ENCODE assay signal across 29 cellular contexts in genomic region chr14:63952053-63952932, GRCh38.
A peak's percentile ranks its signal among the peaks of the same experiment; 100 is the strongest.
DNase-seq lines count a peak whose midpoint lies in the region; ATAC-seq, FAIRE-seq and TF ChIP-seq lines count a peak whose summit lies in the region.
"Had no signal": no experiment of that assay in that cellular context is flagged by ENCODE, and none has a peak within 500 bp of the region (broad histone marks: within the 10 kb centered on the region; RNA-seq: fewer than 3 reads in every experiment).

No MANE protein-coding gene starts in this region.

- TF ChIP-seq RAD21 in H1 (IDR thresholded peaks at IDR 0.05 in 1 of 2, conservative IDR thresholded peaks at IDR 0.05 in 1 of 2; ENCODE audit: low read depth in 2 of 2, low read length in 2 of 2): no peak

- no peaks in the 10 kb centered on the region for H3K9me3 ChIP-seq in H1 (ENCODE audit: insufficient read depth in 2 of 2, low read depth in 1 of 2, low read length in 1 of 2)
- no peaks in the 10 kb centered on the region for H3K9me3 ChIP-seq in spleen
- H3K9me3 ChIP-seq: SJSA1, stomach had no signal

- H3K4me3 Mint-ChIP-seq in activated T-cell treated with anti-CD3 and anti-CD28 coated beads, Interleukin-2, amount 50 U/mL, for 72 hours: no peak overlapping the region
- H3K4me3 Mint-ChIP-seq in activated T-cell treated with anti-CD3 and anti-CD28 coated beads, Interleukin-2, amount 50 U/mL, for 24 hours: no peak overlapping the region
- H3K4me3 Mint-ChIP-seq: activated naive CD4-positive, alpha-beta T cell treated with anti-CD3 and anti-CD28 coated beads for 36 hours; B cell; H9 had no signal

- H3K4me1 ChIP-seq in H1 (replicated peaks in 1 of 4; ENCODE audit: control insufficient read depth in 3 of 4, insufficient read depth in 4 of 4, low read length in 3 of 4): peaks cover 0 to 12% (median 0%) of the 10 kb centered on the region in 4 experiments; a peak in 4 of 7 replicates
- peaks cover 0 to 23% (median 8%) of the 10 kb centered on the region in 6 donors for H3K4me1 ChIP-seq in spleen
- H3K4me1 ChIP-seq: parathyroid adenoma, SJSA1, stomach had no signal

- H3K4me1 Mint-ChIP-seq in activated T-cell treated with anti-CD3 and anti-CD28 coated beads, Interleukin-2, amount 50 U/mL, for 72 hours (ENCODE audit: low read depth): no peaks in the 10 kb centered on the region
- peaks cover 4% of the 10 kb centered on the region for H3K4me1 Mint-ChIP-seq in activated T-cell treated with anti-CD3 and anti-CD28 coated beads, Interleukin-2, amount 50 U/mL, for 24 hours (ENCODE audit: low read depth)
- H3K4me1 Mint-ChIP-seq: B cell had no signal

- no peak overlapping the region for H2AFZ ChIP-seq in H1 (ENCODE audit: low read length)
- H2AFZ ChIP-seq: parathyroid adenoma had no signal

- no peak overlapping the region for H4K5ac ChIP-seq in H1 (ENCODE audit: insufficient read length, low read depth, low read length)

- TF ChIP-seq POLR2A in H1 (IDR thresholded peaks at IDR 0.05; ENCODE audit: control extremely low read depth in 1 of 2, low read depth in 2 of 2, low read length in 2 of 2): no peak
- no peak for TF ChIP-seq POLR2A in spleen (IDR thresholded peaks at IDR 0.05)

- H3K27me3 Mint-ChIP-seq in activated T-cell treated with anti-CD3 and anti-CD28 coated beads, Interleukin-2, amount 50 U/mL, for 72 hours (ENCODE audit: low read depth): no peaks in the 10 kb centered on the region
- no peaks in the 10 kb centered on the region for H3K27me3 Mint-ChIP-seq in activated T-cell treated with anti-CD3 and anti-CD28 coated beads, Interleukin-2, amount 50 U/mL, for 24 hours
- H3K27me3 Mint-ChIP-seq: B cell had no signal

- H3K4me3 ChIP-seq in H1 (ENCODE audit: extremely low read depth in 1 of 4, insufficient read depth in 2 of 4, low read depth in 3 of 4, low read length in 4 of 4): no peak overlapping the region
- no peak overlapping the region for H3K4me3 ChIP-seq in spleen
- H3K4me3 ChIP-seq: GM12878, SJSA1, stomach had no signal

- peaks cover 0 to 1% of the 10 kb centered on the region in 2 experiments for H4K20me1 ChIP-seq in H1 (replicated peaks in 1 of 2; ENCODE audit: control insufficient read depth in 1 of 2, insufficient read depth in 2 of 2, low read length in 2 of 2)

- POLR2A ChIA-PET in H1 (lab: Charles Lee; ENCODE audit: partially characterized antibody): no interaction called here

- H4K8ac ChIP-seq in H1 (ENCODE audit: extremely low read depth, insufficient read depth, low read length): no peak overlapping the region

- no peak for DNase-seq in activated T-cell treated with anti-CD3 and anti-CD28 coated beads, Interleukin-2, amount 50 U/mL, for 72 hours
- no peak for DNase-seq in activated T-cell treated with anti-CD3 and anti-CD28 coated beads, Interleukin-2, amount 50 U/mL, for 24 hours
- DNase-seq in HTR-8/SVneo (ENCODE audit: insufficient read length, low spot score) (no peak), H1 (ENCODE audit: low read depth in 1 of 2, low spot score in 2 of 2) (no peak), spleen (no peak), NCI-H748 treated with DMSO at 0.1 percent for 48 hours (lab: John Stamatoyannopoulos, UW) (no peak), germinal center (ENCODE audit: low spot score) (no peak)
- DNase-seq in activated CD4-positive, alpha-beta T cell treated with anti-CD3 and anti-CD28 coated beads for 4 hours: no peak
- DNase-seq: activated CD4-positive, alpha-beta T cell treated with anti-CD3 and anti-CD28 coated beads for 1 hour; activated CD8-positive, alpha-beta memory T cell treated with anti-CD3 and anti-CD28 coated beads for 24 hours; activated naive CD4-positive, alpha-beta T cell treated with anti-CD3 and anti-CD28 coated beads for 36 hours; activated T-cell treated with anti-CD3 and anti-CD28 coated beads, Interleukin-2, amount 50 U/mL, for 1 hour; anterior cingulate cortex; central memory CD4-positive, alpha-beta T cell; H9; Kasumi-1; NCI-H1694 treated with DMSO at 0.1 percent for 48 hours; NCI-H2171; NCI-H510A treated with DMSO at 0.1 percent for 48 hours; stomach; T-helper 1 cell; trophoblast cell had no signal

- peak overlapping the region; percentile 11 for H3K27ac Mint-ChIP-seq in activated T-cell treated with anti-CD3 and anti-CD28 coated beads, Interleukin-2, amount 50 U/mL, for 72 hours
- H3K27ac Mint-ChIP-seq in activated T-cell treated with anti-CD3 and anti-CD28 coated beads, Interleukin-2, amount 50 U/mL, for 24 hours: no peak overlapping the region
- H3K27ac Mint-ChIP-seq: activated naive CD4-positive, alpha-beta T cell treated with anti-CD3 and anti-CD28 coated beads for 36 hours; B cell had no signal

- no peak overlapping the region for H3K14ac ChIP-seq in H1 (ENCODE audit: insufficient read length)

- no peaks in the 10 kb centered on the region for H3K79me2 ChIP-seq in H1 (ENCODE audit: control insufficient read depth in 1 of 2, insufficient read depth in 2 of 2, low read length in 2 of 2)
- H3K79me2 ChIP-seq: parathyroid adenoma had no signal

- no peak overlapping the region for H2AK5ac ChIP-seq in H1 (ENCODE audit: low read depth, low read length)

- FAIRE-seq in HTR-8/SVneo (lab: Jason Lieb, UNC): peak; percentile 95
- FAIRE-seq in H1 (lab: Jason Lieb, UNC): no peak
- FAIRE-seq: A204.1, GM12878 had no signal

- no peaks in the 10 kb centered on the region for H3K79me1 ChIP-seq in H1 (ENCODE audit: low read depth, low read length)

- no peak overlapping the region for H3K4me2 ChIP-seq in H1 (ENCODE audit: insufficient read depth in 1 of 2, low read depth in 2 of 2, low read length in 2 of 2)

- H3K23ac ChIP-seq in H1 (ENCODE audit: insufficient read length): peak overlapping the region; percentile 70

- no peaks in the 10 kb centered on the region for H3K9me3 Mint-ChIP-seq in activated T-cell treated with anti-CD3 and anti-CD28 coated beads, Interleukin-2, amount 50 U/mL, for 72 hours
- no peaks in the 10 kb centered on the region for H3K9me3 Mint-ChIP-seq in activated T-cell treated with anti-CD3 and anti-CD28 coated beads, Interleukin-2, amount 50 U/mL, for 24 hours
- H3K9me3 Mint-ChIP-seq: activated naive CD4-positive, alpha-beta T cell treated with anti-CD3 and anti-CD28 coated beads for 36 hours; H9 had no signal

- ATAC-seq in activated T-cell treated with anti-CD3 and anti-CD28 coated beads, Interleukin-2, amount 50 U/mL, for 72 hours (replicated peaks in 1 of 2): no peak
- ATAC-seq: GM12878, Panc1 had no signal

- H2BK20ac ChIP-seq in H1 (ENCODE audit: low read length): no peak overlapping the region

- H3K23me2 ChIP-seq in H1 (ENCODE audit: low read depth, low read length): no peaks in the 10 kb centered on the region; the same call in 1 of the 2 replicates

- H3K36me3 Mint-ChIP-seq in activated T-cell treated with anti-CD3 and anti-CD28 coated beads, Interleukin-2, amount 50 U/mL, for 72 hours (ENCODE audit: insufficient read depth in 2 of 2): peaks cover 0 to 7% of the 10 kb centered on the region in 2 donors
- H3K36me3 Mint-ChIP-seq in activated T-cell treated with anti-CD3 and anti-CD28 coated beads, Interleukin-2, amount 50 U/mL, for 24 hours (ENCODE audit: low read depth): peaks cover 61% of the 10 kb centered on the region

- H3K18ac ChIP-seq in H1 (ENCODE audit: extremely low read depth, low read length): no peak overlapping the region

- H2BK120ac ChIP-seq in H1 (replicated peaks; ENCODE audit: low read depth, low read length): no peak overlapping the region

- H3K27me3 ChIP-seq in H1 (replicated peaks in 1 of 4; ENCODE audit: control insufficient read depth in 3 of 4, extremely low read depth in 1 of 4, insufficient read depth in 3 of 4, low read length in 3 of 4) (no peaks in the 10 kb centered on the region), spleen (replicated peaks in 1 of 7) (no peaks in the 10 kb centered on the region)
- H3K27me3 ChIP-seq: SJSA1, stomach had no signal

- H2BK12ac ChIP-seq in H1 (ENCODE audit: low read depth, low read length): 0 out of 2 replicates have a peak overlapping the region, but pooled peaks have one; percentile 80

- no peak overlapping the region for H3K4ac ChIP-seq in H1 (replicated peaks; ENCODE audit: insufficient read length, low read depth, low read length)

- H4K91ac ChIP-seq in H1 (replicated peaks; ENCODE audit: insufficient read length, low read length): peak overlapping the region; percentile 91

- CTCF ChIA-PET in H1 (lab: Charles Lee; ENCODE audit: partially characterized antibody): no interaction called here

- no peak overlapping the region for H2BK5ac ChIP-seq in H1 (ENCODE audit: low read depth, low read length)

- no peak overlapping the region for H3K9ac ChIP-seq in H1 (replicated peaks in 1 of 4; ENCODE audit: extremely low read depth in 1 of 4, low read depth in 3 of 4, low read length in 3 of 4)
- H3K9ac ChIP-seq: parathyroid adenoma had no signal

- H3K27ac ChIP-seq in H1 (ENCODE audit: low read depth, low read length): no peak overlapping the region
- H3K27ac ChIP-seq in spleen: peak overlapping the region in 7 of 8 donors; percentile 4 to 62 (median 44)
- H3K27ac ChIP-seq: epithelial cell of prostate, parathyroid adenoma, SJSA1, stomach had no signal

- H3K56ac ChIP-seq in H1 (replicated peaks; ENCODE audit: insufficient read length, low read depth, low read length): no peak overlapping the region

- WGBS in H1 (ENCODE audit: extremely low coverage in 1 of 2, insufficient coverage in 1 of 2, insufficient read length in 1 of 2, insufficient replicate concordance in 2 of 2, low coverage in 1 of 2, low lambda C conversion rate in 2 of 2, missing lambda C conversion rate in 1 of 2), 2 experiments: 91% methylated on average over 6 of the region's 6 CpGs; no CpG with 5 or more reads in 1 of the 2 experiments
- 80 to 86% (median 83%) methylated on average over 6 of the region's 6 CpGs for WGBS in spleen, 5 donors

- TF ChIP-seq EP300 in H1 (IDR thresholded peaks at IDR 0.05; ENCODE audit: borderline replicate concordance in 1 of 2, low read depth in 2 of 2, low read length in 2 of 2): no peak

- H2BK15ac ChIP-seq in H1 (ENCODE audit: low read length): no peak overlapping the region

- TF ChIP-seq CTCF in H1 (IDR thresholded peaks at IDR 0.05; ENCODE audit: control extremely low read depth in 1 of 3, insufficient read depth in 1 of 3, low read depth in 1 of 3, low read length in 3 of 3) (no peak), spleen (IDR thresholded peaks at IDR 0.05 in 8 of 11, conservative IDR thresholded peaks at IDR 0.05 in 3 of 11) (no peak)

- H3K36me3 ChIP-seq in H1 (ENCODE audit: control insufficient read depth in 2 of 4, insufficient read depth in 4 of 4, low read length in 3 of 4): peaks cover 0 to 19% (median 4%) of the 10 kb centered on the region in 4 experiments; a peak in 3 of 8 replicates
- H3K36me3 ChIP-seq in spleen: peaks cover 0 to 68% (median 26%) of the 10 kb centered on the region in 6 donors

- intact Hi-C loops in spleen (cut with DNase I; ENCODE audit: low total_unique reads): loop anchor here (10.0 kb wide), 1 partner anchor 97 kb away; the partner anchor contains the start of gene SYNE2

TF ChIP-seq in H1, 55 proteins besides CTCF, POLR2A, EP300 and RAD21 (continues in another document):
- TF ChIP-seq NANOG (IDR thresholded peaks at IDR 0.05; ENCODE audit: insufficient read depth, low read depth, low read length, poor library complexity, severe bottlenecking) (no peak), TAF7 (optimal IDR thresholded peaks at IDR 0.05; ENCODE audit: borderline replicate concordance, low read depth, low read length) (no peak), EGR1 (IDR thresholded peaks at IDR 0.05; ENCODE audit: borderline replicate concordance, low read depth, low read length) (no peak)
